In genomic region chr17:76138234-76138895, GRCh38 we compare ENCODE assay signal across 11 cellular contexts. TPM values are rescaled to one million over a fixed set of nuclear protein-coding genes. Genes with fewer than 3 reads are reported as not detected.
DNase-seq lines count a peak whose midpoint lies in the region; ATAC-seq, FAIRE-seq and TF ChIP-seq lines count a peak whose summit lies in the region.
"Had no signal": no experiment of that assay in that cellular context is flagged by ENCODE, and none has a peak within 500 bp of the region (broad histone marks: within the 10 kb centered on the region; RNA-seq: fewer than 3 reads in every experiment).

No MANE protein-coding gene starts in this region.

- H2BK5ac ChIP-seq in neuronal stem cell (ENCODE audit: low read length) (peak overlapping the region; percentile 49), trophoblast cell (ENCODE audit: low read depth, low read length, poor library complexity) (no peak overlapping the region)

- H2AFZ ChIP-seq in neuronal stem cell (ENCODE audit: low read length) = peak overlapping the region; percentile 78
- no peak overlapping the region for H2AFZ ChIP-seq in trophoblast cell (ENCODE audit: insufficient read depth, low read length, poor library complexity)

- H3K79me1 ChIP-seq in neuronal stem cell (ENCODE audit: low read depth, low read length) = peaks cover 3% of the 10 kb centered on the region
- no peaks in the 10 kb centered on the region for H3K79me1 ChIP-seq in trophoblast cell (ENCODE audit: low read length)

- peak overlapping the region; percentile 100 for H4K8ac ChIP-seq in neuronal stem cell (ENCODE audit: low read depth, low read length)
- H4K8ac ChIP-seq in trophoblast cell (ENCODE audit: low read depth, low read length) = no peak overlapping the region

- H3K4me1 ChIP-seq in ES-I3 (ENCODE audit: insufficient read depth, low read length) (peaks cover 34% of the 10 kb centered on the region), neuronal stem cell (ENCODE audit: control insufficient read depth in 2 of 2, insufficient read depth in 1 of 2, low read depth in 1 of 2, low read length in 2 of 2) (peaks cover 53 to 72% of the 10 kb centered on the region in 2 donors), trophoblast cell (ENCODE audit: control insufficient read depth in 1 of 2, insufficient read depth in 2 of 2, low read length in 2 of 2) (peaks cover 17 to 31% of the 10 kb centered on the region in 2 experiments)

- ATAC-seq in GM21390 (IDR thresholded peaks at IDR 0.05; ENCODE audit: unreplicated experiment) (no peak), HG02885 (IDR thresholded peaks at IDR 0.05; ENCODE audit: poor library complexity, unreplicated experiment) (no peak)

- peak overlapping the region; percentile 40 to 44 for H3K4me3 ChIP-seq in neuronal stem cell (ENCODE audit: low read length in 2 of 2)
- H3K4me3 ChIP-seq in trophoblast cell (ENCODE audit: low read depth, low read length) = no peak overlapping the region

- peak overlapping the region; percentile 99 for H2BK15ac ChIP-seq in neuronal stem cell (ENCODE audit: low read length)

- no peak for TF ChIP-seq POLR2A in GM12892 (IDR thresholded peaks at IDR 0.05; ENCODE audit: low read depth, low read length)

- no peak overlapping the region for H3K4ac ChIP-seq in neuronal stem cell (ENCODE audit: low read length)
- no peak overlapping the region for H3K4ac ChIP-seq in trophoblast cell (ENCODE audit: low read depth, low read length)

- H3K14ac ChIP-seq in neuronal stem cell (ENCODE audit: low read length) (peak overlapping the region; percentile 3), trophoblast cell (ENCODE audit: low read length) (no peak overlapping the region)

- DNase-seq in NCI-H2196 (lab: John Stamatoyannopoulos, UW; ENCODE audit: unreplicated experiment) = peak; percentile 71
- peak; percentile 75 for DNase-seq in globus pallidus (ENCODE audit: low spot score)
- peak; percentile 77 for DNase-seq in neuronal stem cell (ENCODE audit: low spot score)
- no peak for DNase-seq in trophoblast cell
- no peak for DNase-seq in GM12892 (ENCODE audit: insufficient read length)
- DNase-seq: activated effector memory CD4-positive, alpha-beta T cell treated with Interleukin-2 at 50 U/mL for 16 hours; GDM1; NCI-H446 treated with DMSO at 0.1 percent for 48 hours had no signal

- WGBS in neuronal stem cell (ENCODE audit: extremely low coverage in 2 of 2, insufficient read length in 2 of 2, insufficient replicate concordance in 1 of 2), 2 donors = no CpG with 5 or more reads among the region's 23 CpGs
- WGBS in trophoblast cell (ENCODE audit: extremely low coverage, insufficient coverage, insufficient read length) = no CpG with 5 or more reads among the region's 23 CpGs

- H3K4me2 ChIP-seq in neuronal stem cell (ENCODE audit: insufficient read depth, low read length, poor library complexity, severe bottlenecking) (peak overlapping the region; percentile 59), trophoblast cell (ENCODE audit: low read length) (no peak overlapping the region)

- H3K9ac ChIP-seq in ES-I3 (ENCODE audit: low read depth, low read length) (peak overlapping the region; percentile 72), neuronal stem cell (ENCODE audit: low read depth, low read length, poor library complexity) (peak overlapping the region; percentile 7), trophoblast cell (ENCODE audit: low read length) (no peak overlapping the region)

- H3K36me3 ChIP-seq in ES-I3 (ENCODE audit: insufficient read depth, low read length) (no peaks in the 10 kb centered on the region), neuronal stem cell (replicated peaks in 1 of 2; ENCODE audit: control insufficient read depth in 2 of 2, insufficient read depth in 2 of 2, low read length in 2 of 2) (no peaks in the 10 kb centered on the region), trophoblast cell (ENCODE audit: control insufficient read depth in 1 of 2, insufficient read depth in 2 of 2, low read length in 2 of 2) (no peaks in the 10 kb centered on the region)

- no peaks in the 10 kb centered on the region for H3K79me2 ChIP-seq in trophoblast cell (ENCODE audit: control insufficient read depth, insufficient read depth, low read length, poor library complexity)

- H3K27me3 ChIP-seq in neuronal stem cell (ENCODE audit: control insufficient read depth in 3 of 3, insufficient read depth in 3 of 3, low read depth in 1 of 3, low read length in 3 of 3) = peaks cover 0 to 64% (median 20%) of the 10 kb centered on the region in 3 experiments
- peaks cover 65% of the 10 kb centered on the region for H3K27me3 ChIP-seq in trophoblast cell (ENCODE audit: insufficient read depth, low read length)

- peak overlapping the region; percentile 44 for H3K23ac ChIP-seq in neuronal stem cell (ENCODE audit: low read depth, low read length, poor library complexity)
- H3K23ac ChIP-seq in trophoblast cell (ENCODE audit: low read length) = no peak overlapping the region

- FAIRE-seq in GM12892 (lab: Jason Lieb, UNC) = no peak

- H2BK120ac ChIP-seq in neuronal stem cell (ENCODE audit: low read depth, low read length) (peak overlapping the region; percentile 1), trophoblast cell (ENCODE audit: insufficient read depth, low read length, poor library complexity) (no peak overlapping the region)

- peak overlapping the region; percentile 43 for H3K27ac ChIP-seq in neuronal stem cell (replicated peaks; ENCODE audit: low read length)
- H3K27ac ChIP-seq in trophoblast cell (ENCODE audit: low read depth, low read length) = no peak overlapping the region

- peak overlapping the region; percentile 99 for H3K18ac ChIP-seq in neuronal stem cell (ENCODE audit: low read length)
- H3K18ac ChIP-seq in trophoblast cell (ENCODE audit: low read length) = no peak overlapping the region

- H2AK5ac ChIP-seq in neuronal stem cell (ENCODE audit: low read depth, low read length) = peak overlapping the region; percentile 100
- H2AK5ac ChIP-seq in trophoblast cell (ENCODE audit: low read length) = no peak overlapping the region

- H4K91ac ChIP-seq in neuronal stem cell (ENCODE audit: low read depth, low read length, poor library complexity) (peak overlapping the region; percentile 79), trophoblast cell (ENCODE audit: low read depth, low read length) (no peak overlapping the region)

- no peaks in the 10 kb centered on the region for H3K9me3 ChIP-seq in ES-I3 (ENCODE audit: control insufficient read depth, insufficient read depth, low read length)
- peaks cover 0 to 5% of the 10 kb centered on the region in 2 donors for H3K9me3 ChIP-seq in neuronal stem cell (replicated peaks in 1 of 2; ENCODE audit: control insufficient read depth in 2 of 2, insufficient read depth in 1 of 2, low read depth in 1 of 2, low read length in 2 of 2)
- H3K9me3 ChIP-seq in trophoblast cell (ENCODE audit: insufficient read depth, low read depth, low read length) = peaks cover 11% of the 10 kb centered on the region

- H4K12ac ChIP-seq in trophoblast cell (ENCODE audit: low read depth, low read length) = no peak overlapping the region

- H2BK12ac ChIP-seq in neuronal stem cell (ENCODE audit: low read length) (peak overlapping the region; percentile 99), trophoblast cell (ENCODE audit: low read length) (no peak overlapping the region)

RNA-seq across cellular contexts. Expression of gene FOXJ1, which starts 2.7 kb away (rescaled TPM):
- 1.5 TPM for polyA plus RNA-seq in neuronal stem cell (2013, experiment 1 of 2)
- 1.5 TPM for polyA plus RNA-seq in neuronal stem cell (2013, experiment 2 of 2)
- polyA plus RNA-seq in trophoblast cell (2013) = 0.07 and 0.11 TPM in 2 replicates
- polyA plus RNA-seq in GM12892 (2012; ENCODE audit: missing spikeins) = not detected

RNA-seq across cellular contexts. Expression of gene EXOC7, which starts 34.8 kb away (rescaled TPM):
- polyA plus RNA-seq in neuronal stem cell (2013, experiment 1 of 2) = 50.4 TPM
- 47.0 TPM for polyA plus RNA-seq in neuronal stem cell (2013, experiment 2 of 2)
- polyA plus RNA-seq in trophoblast cell (2013) = 58.5 and 61.2 TPM in 2 replicates
- polyA plus RNA-seq in GM12892 (2012; ENCODE audit: missing spikeins) = 33.7 TPM

RNA-seq across cellular contexts. Expression of gene ZACN, which starts 59.4 kb away (rescaled TPM):
- not detected for polyA plus RNA-seq in neuronal stem cell (2013, experiment 1 of 2)
- polyA plus RNA-seq in neuronal stem cell (2013, experiment 2 of 2) = not detected
- 0.05 TPM in 1 of 2 replicates, not detected in the other for polyA plus RNA-seq in trophoblast cell (2013)
- polyA plus RNA-seq in GM12892 (2012; ENCODE audit: missing spikeins) = 3.2 TPM

Comparison
In these comparisons a context has a peak if more than half of its experiments do, and no peak if none do; other contexts are left out.
1. DNase-seq: peak in NCI-H2196 (single experiment), globus pallidus (single experiment) and neuronal stem cell (single experiment); none in trophoblast cell (0 of 2) and GM12892 (single experiment).